Comparison of ENCODE assay signal across 7 cellular contexts in the genomic region with DNA sequence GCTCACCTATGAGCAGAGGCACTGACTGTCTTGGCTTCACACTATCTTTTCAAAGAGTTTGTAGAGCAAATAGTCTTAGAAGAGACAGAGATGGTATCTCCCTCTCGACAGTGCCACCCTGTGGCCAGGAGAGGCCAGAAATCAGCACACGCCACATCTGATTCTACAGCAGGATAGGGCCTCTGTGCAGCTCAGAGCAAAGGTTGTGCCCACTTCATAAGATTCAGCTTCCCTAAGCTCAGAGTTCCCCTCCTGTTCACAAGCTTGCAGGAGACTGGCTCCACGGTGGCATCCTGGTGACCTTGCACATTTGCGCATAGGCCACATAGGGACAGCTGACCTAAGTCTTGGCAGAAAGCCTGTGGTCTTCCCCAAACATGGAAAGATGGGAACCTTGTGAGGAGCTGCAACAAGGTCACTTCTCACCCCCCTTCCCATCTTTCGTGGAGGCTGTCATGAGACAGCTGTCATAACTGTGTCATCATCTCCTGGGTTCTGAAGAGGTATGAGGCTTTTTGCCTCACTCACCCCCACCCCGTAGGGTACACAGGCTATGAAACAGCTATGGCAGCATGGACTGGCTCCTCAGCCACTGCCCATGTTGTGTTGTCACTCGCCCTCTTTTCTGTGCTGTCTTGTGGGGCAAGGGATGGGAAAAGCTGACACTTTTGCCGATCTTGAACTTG. TPM values are rescaled to one million over a fixed set of nuclear protein-coding genes. Genes with fewer than 3 reads are reported as not detected.
DNase-seq lines count a peak whose midpoint lies in the region; ATAC-seq and TF ChIP-seq lines count a peak whose summit lies in the region.

No MANE protein-coding gene starts in this region.

- no peaks in the 10 kb centered on the region for H3K27me3 Mint-ChIP-seq in activated naive CD8-positive, alpha-beta T cell treated with anti-CD3 and anti-CD28 coated beads, Interleukin-2, amount 50 U/mL, for 24 hours

- ATAC-seq in activated naive CD8-positive, alpha-beta T cell treated with anti-CD3 and anti-CD28 coated beads, Interleukin-2, amount 50 U/mL, for 24 hours = peak; percentile 87
- peak; percentile 76 for ATAC-seq in left ventricle myocardium superior

- H3K27ac Mint-ChIP-seq in activated naive CD8-positive, alpha-beta T cell treated with anti-CD3 and anti-CD28 coated beads, Interleukin-2, amount 50 U/mL, for 24 hours = no peak overlapping the region

- no peaks in the 10 kb centered on the region for H3K9me3 Mint-ChIP-seq in activated naive CD8-positive, alpha-beta T cell treated with anti-CD3 and anti-CD28 coated beads, Interleukin-2, amount 50 U/mL, for 24 hours

- POLR2A ChIA-PET in GM10248 (lab: Yijun Ruan, JAX) = interaction anchor here (1.2 kb wide), 1 partner anchor 195 kb away, joined by 3 read pairs; no protein-coding TSS in a partner anchor

- CTCF ChIA-PET in GM10248 (lab: Yijun Ruan, JAX) = interaction anchor here (0.6 to 6.7 kb wide), 56 partner anchors 10 to 873 kb away, joined by 3 to 227 read pairs (median 6); partner anchors contain the start of genes CD244, ITLN1 and SLAMF7

- no peak overlapping the region for H3K4me3 Mint-ChIP-seq in activated naive CD8-positive, alpha-beta T cell treated with anti-CD3 and anti-CD28 coated beads, Interleukin-2, amount 50 U/mL, for 24 hours

- intact Hi-C loops in left ventricle myocardium superior (cut with micrococcal nuclease) = loop anchor here (10.0 kb wide), 1 partner anchor 117 kb away; no protein-coding TSS in a partner anchor

- DNase-seq in GM10248 (ENCODE audit: extremely low spot score) (peak; percentile 80), HuH-7 (ENCODE audit: low spot score) (peak; percentile 39), SW480 (ENCODE audit: low spot score) (peak; percentile 47), left ventricle myocardium superior (peak; percentile 69), skeletal muscle cell (ENCODE audit: low read depth) (peak; percentile 3), NCI-H2171 (lab: John Stamatoyannopoulos, UW) (no peak)
- DNase-seq in activated naive CD8-positive, alpha-beta T cell treated with anti-CD3 and anti-CD28 coated beads, Interleukin-2, amount 50 U/mL, for 24 hours = peak; percentile 73

- TF ChIP-seq CTCF in GM10248 (IDR thresholded peaks at IDR 0.05; ENCODE audit: control extremely low read depth, extremely low read depth, low read depth, missing control alignments) = peak; percentile 87

- H3K4me1 Mint-ChIP-seq in activated naive CD8-positive, alpha-beta T cell treated with anti-CD3 and anti-CD28 coated beads, Interleukin-2, amount 50 U/mL, for 24 hours = peaks cover 7% of the 10 kb centered on the region

- no peak overlapping the region for H3K4me3 ChIP-seq in skeletal muscle cell (ENCODE audit: low read depth, low read length)

- H3K36me3 Mint-ChIP-seq in activated naive CD8-positive, alpha-beta T cell treated with anti-CD3 and anti-CD28 coated beads, Interleukin-2, amount 50 U/mL, for 24 hours (ENCODE audit: low read depth) = no peaks in the 10 kb centered on the region

RNA-seq across cellular contexts. Expression of gene ITLN2, which starts 3.0 kb away (rescaled TPM):
- not detected for total RNA-seq in left ventricle myocardium superior
